8 cellular contexts compared by ENCODE assay signal in the genomic region with DNA sequence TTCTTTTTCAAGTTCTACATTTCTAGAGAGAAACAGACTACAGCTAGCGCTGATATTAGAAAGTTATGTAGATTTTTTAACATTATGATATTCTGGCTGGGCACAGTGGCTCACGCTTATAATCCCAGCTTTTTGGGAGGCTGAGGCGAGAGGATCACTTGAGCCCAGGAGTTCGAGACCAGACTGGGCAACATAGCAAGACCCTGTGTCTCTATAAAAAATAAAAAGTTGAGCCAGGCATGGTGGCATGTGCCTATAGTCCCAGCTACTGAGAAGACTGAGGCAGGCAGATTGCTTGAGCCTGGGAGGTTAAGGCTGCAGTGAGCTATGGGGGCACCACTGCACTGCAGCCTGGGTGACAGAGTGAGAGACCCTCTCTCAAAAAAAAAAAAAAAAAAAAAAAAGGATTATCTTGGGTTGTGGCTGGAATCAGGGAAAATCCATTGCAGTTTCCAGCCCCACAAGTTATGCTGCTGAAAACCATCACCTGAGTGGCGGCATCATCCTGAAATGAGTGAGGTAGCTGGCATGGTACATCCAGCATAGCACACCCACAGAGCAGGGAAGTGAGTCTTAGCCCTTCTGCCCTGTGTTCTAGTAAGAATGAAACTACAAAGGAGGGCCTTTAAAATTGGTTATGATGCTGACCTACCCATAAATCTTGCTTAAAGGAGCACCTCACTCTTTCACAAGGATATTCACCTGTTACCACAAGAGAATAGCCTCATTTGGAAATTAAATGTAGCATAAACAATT.
A peak's percentile ranks its signal among the peaks of the same experiment; 100 is the strongest.
DNase-seq lines count a peak whose midpoint lies in the region; ATAC-seq lines count a peak whose summit lies in the region.
"Had no signal": no experiment of that assay in that cellular context is flagged by ENCODE, and none has a peak within 500 bp of the region (broad histone marks: within the 10 kb centered on the region; RNA-seq: fewer than 3 reads in every experiment).

No MANE protein-coding gene starts in this region.

- H3K4me1 Mint-ChIP-seq in memory B cell, result peaks cover 44% of the 10 kb centered on the region

- no peak for DNase-seq in memory B cell (ENCODE audit: low spot score in 2 of 2)
- DNase-seq in NCI-H1930 (lab: John Stamatoyannopoulos, UW), result no peak
- no peak for DNase-seq in NCI-H510A treated with DMSO at 0.1 percent for 48 hours (lab: John Stamatoyannopoulos, UW)
- no peak for DNase-seq in NCI-H2196 treated with DMSO at 0.1 percent for 48 hours (lab: John Stamatoyannopoulos, UW; ENCODE audit: unreplicated experiment)
- DNase-seq: activated gamma-delta T cell had no signal

- peak overlapping the region; percentile 29 for H3K4me3 Mint-ChIP-seq in memory B cell

- H3K27me3 Mint-ChIP-seq in memory B cell, result no peaks in the 10 kb centered on the region

- H3K27ac Mint-ChIP-seq in memory B cell, result peak overlapping the region; percentile 97

- ATAC-seq in GM18508 (IDR thresholded peaks at IDR 0.05; ENCODE audit: insufficient read depth, unreplicated experiment), result peak; percentile 58
- peak; percentile 53 for ATAC-seq in GM21515 (IDR thresholded peaks at IDR 0.05; ENCODE audit: unreplicated experiment)
- peak; percentile 82 for ATAC-seq in HG03565 (IDR thresholded peaks at IDR 0.05; ENCODE audit: unreplicated experiment)
- peak; percentile 29 for ATAC-seq in memory B cell (ENCODE audit: low read depth)

- H3K9me3 Mint-ChIP-seq in memory B cell, result no peaks in the 10 kb centered on the region

- peaks cover 23% of the 10 kb centered on the region for H3K36me3 Mint-ChIP-seq in memory B cell

Comparison
In these comparisons a context has a peak if more than half of its experiments do, and no peak if none do; other contexts are left out.
1. ATAC-seq: peak in every context shown above with its lines; median percentile 82 in HG03565; 58 in GM18508; 53 in GM21515; 29 in memory B cell.